ENCODE assay signal across 8 cellular contexts in the genomic region with DNA sequence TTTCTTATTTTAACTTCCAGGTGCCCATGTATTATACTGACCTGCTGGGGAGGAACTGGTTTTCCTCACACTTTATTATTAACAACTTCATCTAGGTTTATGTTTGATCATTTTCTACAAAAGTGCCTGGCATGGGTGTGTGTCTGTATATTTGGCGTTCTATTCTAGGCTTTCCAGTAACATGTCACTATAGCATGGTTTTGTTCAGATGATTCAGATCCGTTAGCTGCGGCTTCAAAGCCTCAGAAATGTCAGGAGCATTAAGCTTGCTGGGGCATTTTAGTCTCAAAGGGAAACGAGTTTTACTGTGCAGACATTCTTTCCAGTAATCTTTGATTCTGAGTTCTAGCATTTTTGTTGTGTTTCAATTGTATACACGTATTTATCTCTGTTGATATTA. TPM values are rescaled to one million over a fixed set of nuclear protein-coding genes. Genes with fewer than 3 reads are reported as not detected.
DNase-seq lines count a peak whose midpoint lies in the region; ATAC-seq and TF ChIP-seq lines count a peak whose summit lies in the region.

No MANE protein-coding gene starts in this region.

- 27 to 42% (median 32%) methylated on average over 5 of the region's 5 CpGs for WGBS in psoas muscle, 3 donors

- peaks cover 9% of the 10 kb centered on the region for H4K20me1 ChIP-seq in OCI-LY7 (ENCODE audit: insufficient read depth, low read length)

- H3K9me3 ChIP-seq in OCI-LY7 (ENCODE audit: low read length) (no peaks in the 10 kb centered on the region), duodenal mucosa (ENCODE audit: control insufficient read depth in 1 of 2, low read length in 2 of 2) (no peaks in the 10 kb centered on the region), psoas muscle (no peaks in the 10 kb centered on the region)

- H3K27me3 ChIP-seq in duodenal mucosa (ENCODE audit: control insufficient read depth in 1 of 2, insufficient read depth in 2 of 2, low read length in 2 of 2) (no peaks in the 10 kb centered on the region), psoas muscle (ENCODE audit: insufficient read depth in 3 of 3, low read length in 2 of 3) (no peaks in the 10 kb centered on the region)

- intact Hi-C loops in OCI-LY7 (cut with micrococcal nuclease; ENCODE audit: unreplicated experiment) = loop anchor here (5.0 to 10.0 kb wide), 2 partner anchors 83 to 155 kb away; no protein-coding TSS in a partner anchor
- intact Hi-C loops in psoas muscle (cut with DNase I) = loop anchor here in 1 of 2 donors (5.0 kb wide), 2 partner anchors 37 to 92 kb away; no protein-coding TSS in a partner anchor

- POLR2A ChIA-PET in OCI-LY7 (lab: Charles Lee) = interaction anchor here (0.6 to 3.7 kb wide), 4 partner anchors 11 to 685 kb away, joined by 3 to 20 read pairs (median 4); no protein-coding TSS in a partner anchor

- H3K9ac ChIP-seq in duodenal mucosa (ENCODE audit: low read depth in 1 of 2, low read length in 2 of 2) = no peak overlapping the region

- H3K27ac ChIP-seq in OCI-LY7 (ENCODE audit: low read depth, low read length, poor library complexity, severe bottlenecking) = no peak overlapping the region
- no peak overlapping the region for H3K27ac ChIP-seq in duodenal mucosa (ENCODE audit: low read depth, low read length)
- H3K27ac ChIP-seq in psoas muscle = peak overlapping the region; percentile 85

- TF ChIP-seq CTCF in OCI-LY7 (conservative IDR thresholded peaks at IDR 0.05; ENCODE audit: low read length) (no peak), psoas muscle (IDR thresholded peaks at IDR 0.05) (no peak)

- H3K4me1 ChIP-seq in OCI-LY7 (ENCODE audit: insufficient read depth, low read length, poor library complexity, severe bottlenecking) = peaks cover 57% of the 10 kb centered on the region
- peaks cover 49% of the 10 kb centered on the region in 2 donors for H3K4me1 ChIP-seq in duodenal mucosa (ENCODE audit: control insufficient read depth in 1 of 2, insufficient read depth in 2 of 2, low read length in 2 of 2)
- peaks cover 63% of the 10 kb centered on the region for H3K4me1 ChIP-seq in psoas muscle

- H3K36me3 ChIP-seq in OCI-LY7 (ENCODE audit: insufficient read depth, low read length) = no peaks in the 10 kb centered on the region
- no peaks in the 10 kb centered on the region for H3K36me3 ChIP-seq in duodenal mucosa (ENCODE audit: control insufficient read depth in 1 of 2, insufficient read depth in 2 of 2, low read length in 2 of 2)
- no peaks in the 10 kb centered on the region for H3K36me3 ChIP-seq in psoas muscle (ENCODE audit: insufficient read depth in 1 of 2, low read depth in 1 of 2)

- CTCF ChIA-PET in OCI-LY7 (lab: Charles Lee; ENCODE audit: unreplicated experiment) = interaction anchor here (1.3 to 2.1 kb wide), 2 partner anchors 20 to 32 kb away, joined by 3 to 9 read pairs; no protein-coding TSS in a partner anchor

- H3K4me3 ChIP-seq in OCI-LY7 (ENCODE audit: low read depth, low read length, poor library complexity, severe bottlenecking) = peak overlapping the region; percentile 27
- H3K4me3 ChIP-seq in duodenal mucosa (ENCODE audit: low read depth in 1 of 2, low read length in 2 of 2) = peak overlapping the region; percentile 30 to 72
- peak overlapping the region; percentile 81 for H3K4me3 ChIP-seq in psoas muscle

- H3K79me2 ChIP-seq in OCI-LY7 (ENCODE audit: insufficient read depth, low read depth, low read length) = peaks cover 5% of the 10 kb centered on the region; the same call in 1 of the 2 replicates

- peak overlapping the region; percentile 91 for H3K4me2 ChIP-seq in OCI-LY7 (ENCODE audit: low read length)

- no TSS peak for BruUV-seq in OCI-LY7 (replicated peaks; lab: Mats Ljungman, UMichigan)

- DNase-seq in EH (ENCODE audit: low read depth) = peak; percentile 83
- DNase-seq in OCI-LY7 (ENCODE audit: low spot score) = no peak
- DNase-seq in psoas muscle = no peak
- DNase-seq in RKO (ENCODE audit: low spot score) = no peak
- DNase-seq in SHP77 (lab: John Stamatoyannopoulos, UW) = no peak

- no peaks in the 10 kb centered on the region for H3K9me2 ChIP-seq in OCI-LY7 (ENCODE audit: insufficient read depth, low read length)

- no peak overlapping the region for H2AFZ ChIP-seq in OCI-LY7 (ENCODE audit: low read length)

- ATAC-seq in psoas muscle (no peak), HG03025 (IDR thresholded peaks at IDR 0.05; ENCODE audit: low FRiP score, unreplicated experiment) (no peak), GM21737 (IDR thresholded peaks at IDR 0.05; ENCODE audit: unreplicated experiment) (no peak)

RNA-seq across cellular contexts. Expression of gene INPP5A, which starts 2.3 kb away (rescaled TPM):
- 11.0 and 14.5 TPM in 2 replicates for total RNA-seq in OCI-LY7 (2014; rRNA removed; shearing (Covaris generic))
- total RNA-seq in OCI-LY7 (2022) (15.7 and 18.4 TPM in 2 replicates), psoas muscle (10 to 100 TPM; 38.2 to 48.8 (median 42.2) TPM)
- 10 to 100 TPM; 15.1 to 44.3 (median 29.5) TPM for polyA plus RNA-seq in psoas muscle

Comparison
In these comparisons a context has a peak if more than half of its experiments do, and no peak if none do; other contexts are left out.
1. H3K4me3 ChIP-seq: peak in every context shown above with its lines; median percentile 81 in psoas muscle; 51 in duodenal mucosa; 27 in OCI-LY7.